In the genomic region with DNA sequence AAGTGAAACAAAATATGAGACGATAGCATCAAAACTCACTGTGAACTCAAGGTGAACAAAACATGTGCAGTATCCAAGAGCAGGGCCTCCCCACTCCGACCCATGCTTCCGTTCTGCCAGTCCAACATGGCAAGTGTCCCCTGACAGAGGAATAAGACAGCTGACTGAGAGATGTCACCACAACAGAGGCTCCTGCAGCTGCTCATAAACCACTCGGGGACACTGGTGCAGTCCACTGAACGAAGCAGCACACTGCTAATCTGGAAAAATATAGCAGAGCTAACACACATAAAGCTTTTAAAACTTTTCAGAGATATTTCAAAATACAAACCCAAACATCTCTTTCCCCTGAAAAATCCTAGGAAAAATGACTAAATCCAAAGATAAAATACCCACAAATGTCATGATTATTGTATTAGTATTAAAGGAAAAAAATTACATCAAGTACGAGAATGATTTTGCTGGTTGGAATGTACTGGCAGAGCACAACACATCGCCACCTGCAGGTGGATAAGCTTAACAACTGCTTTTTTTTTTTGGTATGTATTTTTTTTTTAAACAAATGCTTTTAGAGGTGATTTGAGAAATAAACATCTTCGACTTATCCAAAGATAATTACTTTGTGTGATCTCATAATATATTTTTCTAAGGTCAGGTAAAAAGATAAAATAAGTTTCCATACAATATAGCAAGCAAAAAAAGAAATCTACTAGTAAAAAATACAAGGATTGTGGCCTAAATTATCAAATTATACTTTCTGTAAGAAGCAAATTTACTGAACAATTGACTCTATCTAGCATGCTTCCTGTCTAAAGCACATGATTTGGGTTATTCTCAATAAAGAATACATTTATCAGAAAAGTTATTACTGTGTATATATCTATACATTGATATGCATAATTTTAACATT, we compare ENCODE assay signal across 9 cellular contexts. TPM values are rescaled to one million over a fixed set of nuclear protein-coding genes. Genes with fewer than 3 reads are reported as not detected.
DNase-seq lines count a peak whose midpoint lies in the region; ATAC-seq and TF ChIP-seq lines count a peak whose summit lies in the region.
"Had no signal": no experiment of that assay in that cellular context is flagged by ENCODE, and none has a peak within 500 bp of the region (broad histone marks: within the 10 kb centered on the region; RNA-seq: fewer than 3 reads in every experiment).

No MANE protein-coding gene starts in this region.

- peaks cover 67% of the 10 kb centered on the region for H3K36me3 ChIP-seq in suprapubic skin

- TF ChIP-seq EP300 in suprapubic skin (IDR thresholded peaks at IDR 0.05) = no peak

- no peak overlapping the region for H3K27ac ChIP-seq in C4-2B
- no peak overlapping the region for H3K27ac ChIP-seq in suprapubic skin
- H3K27ac ChIP-seq: SJSA1 had no signal

- no peaks in the 10 kb centered on the region for H3K9me3 Mint-ChIP-seq in immature natural killer cell

- H3K4me3 Mint-ChIP-seq in immature natural killer cell = no peak overlapping the region

- TF ChIP-seq CTCF in C4-2B (conservative IDR thresholded peaks at IDR 0.05) (peak; percentile 80), GM12873 (IDR thresholded peaks at IDR 0.05; ENCODE audit: insufficient read depth, low read depth, low read length, missing control alignments) (peak; percentile 68), suprapubic skin (IDR thresholded peaks at IDR 0.05) (peak; percentile 50 to 71)

- no peaks in the 10 kb centered on the region for H3K4me1 Mint-ChIP-seq in immature natural killer cell

- no peak overlapping the region for H3K27ac Mint-ChIP-seq in immature natural killer cell

- H3K36me3 Mint-ChIP-seq in immature natural killer cell = peaks cover 12 to 39% (median 22%) of the 10 kb centered on the region in 3 donors

- WGBS in suprapubic skin = 48% methylated on average over 8 of the region's 8 CpGs

- peaks cover 3% of the 10 kb centered on the region for H3K4me1 ChIP-seq in suprapubic skin
- H3K4me1 ChIP-seq: SJSA1 had no signal

- no peak overlapping the region for H3K4me3 ChIP-seq in suprapubic skin
- H3K4me3 ChIP-seq: SJSA1 had no signal

- H3K27me3 ChIP-seq in suprapubic skin = no peaks in the 10 kb centered on the region
- H3K27me3 ChIP-seq: SJSA1 had no signal

- TF ChIP-seq POLR2A in suprapubic skin (IDR thresholded peaks at IDR 0.05) = no peak

- no peaks in the 10 kb centered on the region for H3K9me3 ChIP-seq in suprapubic skin
- H3K9me3 ChIP-seq: SJSA1 had no signal

- ATAC-seq in GM18498 (IDR thresholded peaks at IDR 0.05; ENCODE audit: unreplicated experiment) = no peak

- DNase-seq in NCI-H345 (lab: John Stamatoyannopoulos, UW) (peak; percentile 30), astrocyte of the hippocampus (ENCODE audit: low read depth, low spot score) (peak; percentile 71), immature natural killer cell (peak; percentile 25 to 39 (median 36)), suprapubic skin (ENCODE audit: low spot score in 2 of 2) (no peak), ureter (ENCODE audit: low spot score) (no peak)

- H3K27me3 Mint-ChIP-seq in immature natural killer cell (ENCODE audit: low read depth in 3 of 3) = peaks cover 0 to 2% (median 0%) of the 10 kb centered on the region in 3 donors

RNA-seq across cellular contexts. Expression of a gene that starts 18.6 kb away (rescaled TPM):
- polyA plus RNA-seq in immature natural killer cell = 10 to 100 TPM in 1 of 3 donors, 1 to 10 TPM in 2; 4.2 to 16.2 (median 8.9) TPM
- total RNA-seq in suprapubic skin (10 to 100 TPM; 26.2 to 58.3 (median 29.7) TPM), ureter (59.3 TPM)

RNA-seq across cellular contexts. Expression of a gene that starts 59.8 kb away (rescaled TPM):
- polyA plus RNA-seq in immature natural killer cell = not detected
- total RNA-seq in suprapubic skin (10 to 100 TPM in 2 of 4 donors, 1 to 10 TPM in 2; 6.8 to 77.3 (median 11.5) TPM), ureter (9.8 TPM)

Comparison
In these comparisons a context has a peak if more than half of its experiments do, and no peak if none do; other contexts are left out.
1. DNase-seq: peak in NCI-H345 (single experiment), astrocyte of the hippocampus (single experiment) and immature natural killer cell (3 of 3); none in suprapubic skin (0 of 2) and ureter (single experiment).
2. Peak in every context shown above with its lines, with median percentiles within 50 percentile points of each other: CTCF ChIP-seq.